Comparison of ENCODE assay signal across 8 cellular contexts in genomic region chr11:61917357-61918109, GRCh38. TPM values are rescaled to one million over a fixed set of nuclear protein-coding genes. Genes with fewer than 3 reads are reported as not detected.
DNase-seq lines count a peak whose midpoint lies in the region; ATAC-seq and TF ChIP-seq lines count a peak whose summit lies in the region.

RAB3IL1 (minus strand) TSS chr11:61917566; CDS start chr11:61917367, 199 bp downstream.

- H3K9ac ChIP-seq in H9 (ENCODE audit: extremely low read depth, insufficient read length, low read length): no peak within 1 kb of the TSS

- H3K9me3 ChIP-seq in H9 (ENCODE audit: control insufficient read depth, low read depth, low read length): no peaks in the 10 kb centered on the region

- H3K4me2 ChIP-seq in H9 (ENCODE audit: insufficient read depth, insufficient read length, low read length): peak within 1 kb of the TSS; percentile 51

- H4K5ac ChIP-seq in H9 (ENCODE audit: insufficient read length, low read depth, low read length): no peak within 1 kb of the TSS

- H4K8ac ChIP-seq in H9 (replicated peaks; ENCODE audit: insufficient read length, low read depth, low read length): no peak within 1 kb of the TSS

- H3K4me3 Mint-ChIP-seq in H9 (peak within 1 kb of the TSS; percentile 72 to 84), nephron progenitor cell (peak within 1 kb of the TSS; percentile 86)

- H2BK20ac ChIP-seq in H9 (ENCODE audit: low read depth, low read length, poor library complexity, severe bottlenecking): no peak within 1 kb of the TSS

- H2BK120ac ChIP-seq in H9 (ENCODE audit: low read depth, low read length, poor library complexity, severe bottlenecking): no peak within 1 kb of the TSS

- no peak within 1 kb of the TSS for H2BK5ac ChIP-seq in H9 (ENCODE audit: insufficient read length, low read length)

- H3K27ac Mint-ChIP-seq in H9 (no peak within 1 kb of the TSS), nephron progenitor cell (no peak within 1 kb of the TSS)

- no peak within 1 kb of the TSS for H3K18ac ChIP-seq in H9 (ENCODE audit: insufficient read length, low read depth, low read length)

- no peaks in the 10 kb centered on the region; a peak in 1 of 5 replicates for H3K9me3 Mint-ChIP-seq in H9
- H3K9me3 Mint-ChIP-seq in nephron progenitor cell: no peaks in the 10 kb centered on the region

- H3K27me3 Mint-ChIP-seq in H9 (ENCODE audit: low read depth) (peaks cover 57% of the 10 kb centered on the region), nephron progenitor cell (ENCODE audit: low read depth, poor library complexity) (peaks cover 51% of the 10 kb centered on the region)

- no peaks in the 10 kb centered on the region; the same call in 1 of the 2 replicates for H3K27me3 ChIP-seq in H9 (ENCODE audit: insufficient read depth, low read length)

- no peak within 1 kb of the TSS for H3K27ac ChIP-seq in H9 (ENCODE audit: insufficient read length, low read depth, low read length)

- no peak within 1 kb of the TSS for H3K4ac ChIP-seq in H9 (ENCODE audit: low read depth, low read length)

- H3K36me3 Mint-ChIP-seq in H9 (ENCODE audit: insufficient read depth in 1 of 3, low read depth in 3 of 3) (no peaks in the 10 kb centered on the region), nephron progenitor cell (ENCODE audit: low read depth) (no peaks in the 10 kb centered on the region)

- peaks cover 5% of the 10 kb centered on the region for H3K23me2 ChIP-seq in H9 (ENCODE audit: insufficient read length, low read depth, low read length, poor library complexity, severe bottlenecking)

- H3K14ac ChIP-seq in H9 (ENCODE audit: insufficient read depth, low read length): no peak within 1 kb of the TSS; the same call in 1 of the 2 replicates

- peaks cover 13 to 22% of the 10 kb centered on the region in 2 experiments for H3K4me1 Mint-ChIP-seq in H9
- H3K4me1 Mint-ChIP-seq in nephron progenitor cell: peaks cover 57% of the 10 kb centered on the region

- H2BK12ac ChIP-seq in H9 (ENCODE audit: insufficient read length, low read depth, low read length): no peak within 1 kb of the TSS

- H3K79me2 ChIP-seq in H9 (ENCODE audit: insufficient read depth, low read length): no peaks in the 10 kb centered on the region

- H3K23ac ChIP-seq in H9 (ENCODE audit: insufficient read length, low read depth, low read length): no peak within 1 kb of the TSS

- no peaks in the 10 kb centered on the region for H3K4me1 ChIP-seq in H9 (ENCODE audit: insufficient read depth, low read length)

- no peak within 1 kb of the TSS for H3K56ac ChIP-seq in H9 (ENCODE audit: insufficient read length, low read depth, low read length)

- no peaks in the 10 kb centered on the region for H3K79me1 ChIP-seq in H9 (ENCODE audit: insufficient read depth, low read depth, low read length, poor library complexity, severe bottlenecking)

- no peaks in the 10 kb centered on the region for H4K20me1 ChIP-seq in H9 (ENCODE audit: control insufficient read depth, insufficient read depth, insufficient read length)

- no peak for DNase-seq in AG09309 (ENCODE audit: low read depth)
- peak; percentile 71 for DNase-seq in H9
- DNase-seq in activated T-cell treated with anti-CD3 and anti-CD28 coated beads, Interleukin-2, amount 50 U/mL, for 48 hours: peak; percentile 22 to 29
- DNase-seq in foreskin melanocyte: peak; percentile 24
- DNase-seq in nephron progenitor cell: peak; percentile 85
- no peak for DNase-seq in NCI-H1436 (lab: John Stamatoyannopoulos, UW)

- H2AK5ac ChIP-seq in H9 (ENCODE audit: insufficient read length, low read length): no peak within 1 kb of the TSS

- H3T11ph ChIP-seq in H9 (ENCODE audit: low read length): no peak within 1 kb of the TSS

- peak within 1 kb of the TSS; percentile 71 for H3K4me3 ChIP-seq in AG09309 (ENCODE audit: control insufficient read depth, low read depth, low read length)

- H2BK15ac ChIP-seq in H9 (ENCODE audit: low read depth, low read length): no peak within 1 kb of the TSS

- no CpG with 5 or more reads among the region's 68 CpGs for WGBS in H9 (ENCODE audit: extremely low coverage, insufficient read length, low lambda C conversion rate)

- ATAC-seq in GM18907 (IDR thresholded peaks at IDR 0.05; ENCODE audit: unreplicated experiment) (no peak), HG02763 (IDR thresholded peaks at IDR 0.05; ENCODE audit: unreplicated experiment) (no peak)

- TF ChIP-seq CTCF in AG09309 (IDR thresholded peaks at IDR 0.05; ENCODE audit: control insufficient read depth, insufficient read depth, low read depth, low read length, missing control alignments) (no peak), H9 (conservative IDR thresholded peaks at IDR 0.05) (no peak), nephron progenitor cell (IDR thresholded peaks at IDR 0.05) (no peak)

- H2AFZ ChIP-seq in H9 (ENCODE audit: low read length): no peak within 1 kb of the TSS

- no peak within 1 kb of the TSS for H4K91ac ChIP-seq in H9 (ENCODE audit: insufficient read length, low read depth, low read length)

RNA-seq across cellular contexts. Expression of gene RAB3IL1, which starts in this region (rescaled TPM):
- 1.8 and 2.4 TPM in 2 replicates for total RNA-seq in H9 (2021)

Comparison
In these comparisons a context has a peak if more than half of its experiments do, and no peak if none do; other contexts are left out.
1. DNase-seq: peak in H9 (single experiment), activated T-cell treated with anti-CD3 and anti-CD28 coated beads, Interleukin-2, amount 50 U/mL, for 48 hours (2 of 2), foreskin melanocyte (single experiment) and nephron progenitor cell (single experiment); none in AG09309 (single experiment) and NCI-H1436 (single experiment).